ENCODE assay signal across 25 cellular contexts in genomic region chr6:72416744-72417143, GRCh38.
"Had no signal": no experiment of that assay in that cellular context is flagged by ENCODE, and none has a peak within 500 bp of the region (broad histone marks: within the 10 kb centered on the region; RNA-seq: fewer than 3 reads in every experiment).

No MANE protein-coding gene starts in this region.

- H3K27me3 ChIP-seq: ascending aorta, cardiac muscle cell had no signal

- H3K27ac ChIP-seq: ascending aorta, cardiac muscle cell had no signal

- H3K9me3 ChIP-seq: ascending aorta had no signal

- H3K4me3 ChIP-seq: ascending aorta, cardiac muscle cell had no signal

- DNase-seq: activated CD4-positive, alpha-beta T cell treated with anti-CD3 and anti-CD28 coated beads, Interleukin-2, amount 10 ng/mL, durations not matched to agents 24 days and 14 days; activated CD4-positive, alpha-beta T cell treated with anti-CD3 and anti-CD28 coated beads, Interleukin-2, amount 50 U/mL, for 4 hours; activated CD8-positive, alpha-beta T cell treated with anti-CD3 and anti-CD28 coated beads for 36 hours; activated effector memory CD4-positive, alpha-beta T cell treated with anti-CD3 and anti-CD28 coated beads, Interleukin-2, amount 50 U/mL, for 16 hours; activated naive CD4-positive, alpha-beta T cell; activated naive CD4-positive, alpha-beta T cell treated with anti-CD3 and anti-CD28 coated beads, Interleukin-2, amount 50 U/mL, for 16 hours; activated naive CD8-positive, alpha-beta T cell treated with anti-CD3 and anti-CD28 coated beads, Interleukin-2, amount 10 ng/mL, durations not matched to agents 7 days and 5 days; activated T-cell treated with anti-CD3 and anti-CD28 coated beads, Interleukin-2, amount 50 U/mL, for 1 hour; activated T-cell treated with anti-CD3 and anti-CD28 coated beads, Interleukin-2, amount 50 U/mL, for 72 hours; amygdala; Karpas-422; NCI-H1048; NCI-H1105 treated with DMSO at 0.1 percent for 48 hours; NCI-H1436; NCI-H1694; NCI-H1930; NCI-H2081 treated with DMSO at 0.1 percent for 48 hours; NCI-H226; NCI-H524 treated with DMSO at 0.1 percent for 48 hours; SHP77; T1000 had no signal

- H3K4me1 ChIP-seq: ascending aorta had no signal

- ATAC-seq: activated CD8-positive, alpha-beta T cell treated with anti-CD3 and anti-CD28 coated beads for 36 hours; activated T-cell treated with anti-CD3 and anti-CD28 coated beads, Interleukin-2, amount 50 U/mL, for 72 hours; activated T-helper 17 cell treated with anti-CD3 and anti-CD28 coated beads, Interleukin-2, amount 50 U/mL, for 72 hours; Panc1 had no signal

- H3K36me3 ChIP-seq: ascending aorta, cardiac muscle cell had no signal
